ENCODE assay signal across 1 cellular context in the genomic region with DNA sequence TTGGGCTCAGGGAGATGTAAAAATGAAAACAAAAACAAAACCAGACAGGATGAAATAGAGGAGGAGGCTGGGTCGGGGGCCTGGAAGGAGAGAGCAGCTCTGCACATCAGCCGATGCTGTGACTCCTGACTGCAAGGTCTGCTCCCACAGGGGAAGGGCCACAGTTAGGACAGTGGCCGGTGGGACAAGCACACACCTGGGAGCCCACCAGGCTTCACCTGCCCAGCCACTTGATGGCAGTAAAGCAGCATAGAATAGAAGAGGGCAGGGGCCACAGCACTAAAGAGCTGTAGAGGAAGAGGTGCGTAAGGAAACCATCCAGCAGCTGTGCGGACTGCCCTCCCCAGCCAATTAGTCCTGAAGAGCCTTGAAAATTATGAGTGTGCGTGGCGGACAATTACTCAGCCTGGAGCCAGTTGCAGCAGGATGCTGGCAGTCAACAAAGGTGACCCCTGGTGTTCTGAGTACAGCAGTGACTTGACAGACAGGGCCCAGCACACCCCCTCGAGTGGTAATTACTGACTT.
A peak's percentile ranks its signal among the peaks of the same experiment; 100 is the strongest.
TF ChIP-seq lines count a peak whose summit lies in the region.

No MANE protein-coding gene starts in this region.

TF ChIP-seq in HepG2, 621 proteins besides CTCF, POLR2A, EP300 and RAD21:
- TF ChIP-seq STAG1 (CRISPR knock-in tag; IDR thresholded peaks at IDR 0.05) (peak; percentile 10; the same call in 1 of the 2 replicates), ZFP36L2 (CRISPR knock-in tag; IDR thresholded peaks at IDR 0.05) (no peak), RXRA (CRISPR knock-in tag; IDR thresholded peaks at IDR 0.05) (no peak), ZNF274 (CRISPR knock-in tag; IDR thresholded peaks at IDR 0.05) (no peak), TBX2 (CRISPR knock-in tag; IDR thresholded peaks at IDR 0.05; ENCODE audit: borderline replicate concordance) (no peak)
